Comparison of ENCODE assay signal across 1 cellular context in genomic region chr1:109279615-109280278, GRCh38.
TF ChIP-seq lines count a peak whose summit lies in the region.

No MANE protein-coding gene starts in this region.

TF ChIP-seq in K562, 482 proteins besides CTCF, POLR2A, EP300 and RAD21 (continued from another document and continues in another):
- 0 out of 2 replicates have a peak, but pooled peaks have one; percentile 35 for TF ChIP-seq ZNF592 (IDR thresholded peaks at IDR 0.05)
- TF ChIP-seq NR2C2 (CRISPR knock-in tag; IDR thresholded peaks at IDR 0.05), result no peak
- peak; percentile 40; the same call in 1 of the 2 replicates for TF ChIP-seq NR2C2 (tag; IDR thresholded peaks at IDR 0.05)
- no peak for TF ChIP-seq NR0B1 (IDR thresholded peaks at IDR 0.05; ENCODE audit: partially characterized antibody)
- no peak for TF ChIP-seq THRB (CRISPR knock-in tag; conservative IDR thresholded peaks at IDR 0.05)
- TF ChIP-seq ZNF121 (CRISPR knock-in tag; conservative IDR thresholded peaks at IDR 0.05), result no peak
- TF ChIP-seq CBX3 (IDR thresholded peaks at IDR 0.05; ENCODE audit: borderline replicate concordance in 1 of 2, low read length in 2 of 2), result no peak
- TF ChIP-seq DIDO1 (tag; IDR thresholded peaks at IDR 0.05; ENCODE audit: low read depth), result no peak
- no peak for TF ChIP-seq HDAC2 (IDR thresholded peaks at IDR 0.05)
- no peak for TF ChIP-seq HMG20A (CRISPR knock-in tag; conservative IDR thresholded peaks at IDR 0.05)
- no peak for TF ChIP-seq RAD51 (IDR thresholded peaks at IDR 0.05; ENCODE audit: borderline replicate concordance, low read depth)
- TF ChIP-seq PYGO2 (tag; IDR thresholded peaks at IDR 0.05), result no peak
- TF ChIP-seq ZNF639 (CRISPR knock-in tag; conservative IDR thresholded peaks at IDR 0.05 in 1 of 2, IDR thresholded peaks at IDR 0.05 in 1 of 2), result 0 out of 4 replicates have a peak, but pooled peaks of 1 of the 2 experiments have one; percentile 34
- TF ChIP-seq ZNF444 (CRISPR knock-in tag; IDR thresholded peaks at IDR 0.05), result no peak
- TF ChIP-seq ELK1 (CRISPR knock-in tag; IDR thresholded peaks at IDR 0.05), result no peak
- no peak for TF ChIP-seq TAF1 (IDR thresholded peaks at IDR 0.05; ENCODE audit: control insufficient read depth, extremely low read depth, insufficient read depth, low read length, severe bottlenecking)
- TF ChIP-seq ZNF174 (CRISPR knock-in tag; IDR thresholded peaks at IDR 0.05), result no peak
- TF ChIP-seq ETV6 (IDR thresholded peaks at IDR 0.05; ENCODE audit: borderline replicate concordance in 1 of 2, low read depth in 2 of 2, low read length in 1 of 2), result no peak
- TF ChIP-seq ETV6 (CRISPR knock-in tag; IDR thresholded peaks at IDR 0.05; ENCODE audit: borderline replicate concordance), result no peak
- no peak for TF ChIP-seq ZNF583 (CRISPR knock-in tag; IDR thresholded peaks at IDR 0.05)
- no peak for TF ChIP-seq DACH1 (IDR thresholded peaks at IDR 0.05; ENCODE audit: partially characterized antibody)
- no peak for TF ChIP-seq ERF (CRISPR knock-in tag; IDR thresholded peaks at IDR 0.05)
- TF ChIP-seq KDM1A (IDR thresholded peaks at IDR 0.05), result no peak
- TF ChIP-seq NFE2 (IDR thresholded peaks at IDR 0.05; ENCODE audit: low read depth), result no peak
- no peak for TF ChIP-seq ZBTB40 (IDR thresholded peaks at IDR 0.05)
- TF ChIP-seq ZBTB40 (CRISPR knock-in tag; IDR thresholded peaks at IDR 0.05), result no peak
- TF ChIP-seq BACH1 (tag; IDR thresholded peaks at IDR 0.05), result no peak
- TF ChIP-seq ZBTB7A (IDR thresholded peaks at IDR 0.05; ENCODE audit: borderline replicate concordance, control insufficient read depth, low read depth, low read length), result no peak
- no peak for TF ChIP-seq ARID3A (IDR thresholded peaks at IDR 0.05; ENCODE audit: borderline replicate concordance, low read depth, low read length)
- no peak for TF ChIP-seq THRAP3 (IDR thresholded peaks at IDR 0.05; ENCODE audit: borderline replicate concordance)
- TF ChIP-seq MCM3 (IDR thresholded peaks at IDR 0.05), result no peak
- no peak for TF ChIP-seq ZBTB49 (CRISPR knock-in tag; IDR thresholded peaks at IDR 0.05; ENCODE audit: borderline replicate concordance)
- no peak for TF ChIP-seq GATAD2B (IDR thresholded peaks at IDR 0.05; ENCODE audit: borderline replicate concordance)
- no peak for TF ChIP-seq EZH2 (IDR thresholded peaks at IDR 0.05; ENCODE audit: borderline replicate concordance, low read depth, low read length)
- no peak for TF ChIP-seq HNRNPK (IDR thresholded peaks at IDR 0.05; ENCODE audit: low read depth, low read length, poor library complexity, severe bottlenecking)
- TF ChIP-seq CHD1 (IDR thresholded peaks at IDR 0.05; ENCODE audit: low read length), result no peak
- no peak for TF ChIP-seq NFATC3 (IDR thresholded peaks at IDR 0.05)
